In the genomic region with DNA sequence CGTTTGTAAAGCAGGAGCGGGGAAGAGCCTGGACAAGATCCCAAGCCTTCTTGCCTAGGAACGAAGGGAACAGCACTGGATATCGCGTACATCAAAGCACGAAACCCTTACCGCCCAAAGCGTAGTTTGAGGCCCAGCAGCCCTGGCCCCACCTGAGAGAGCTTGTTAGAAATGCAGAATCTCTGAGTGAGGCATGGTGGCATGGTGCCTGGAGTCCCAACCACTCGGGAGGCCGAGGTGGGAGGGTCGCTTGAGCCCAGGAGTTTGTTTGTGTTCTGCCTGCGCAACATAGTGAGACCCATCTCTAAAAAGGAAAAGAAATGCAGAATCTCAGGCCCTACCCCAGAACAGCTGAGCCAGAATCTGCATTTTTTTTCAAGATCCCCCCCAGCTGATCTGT, we compare ENCODE assay signal across 7 cellular contexts.
"Had no signal": no experiment of that assay in that cellular context is flagged by ENCODE, and none has a peak within 500 bp of the region (broad histone marks: within the 10 kb centered on the region; RNA-seq: fewer than 3 reads in every experiment).

No MANE protein-coding gene starts in this region.

- H3K27ac Mint-ChIP-seq: GM23338, H9, HFFc6 had no signal

- H3K4me3 Mint-ChIP-seq: GM23338, H9, HFFc6 had no signal

- H3K4me1 ChIP-seq: HAP-1 had no signal

- DNase-seq: GM23248, GOT3, H9, HCEC 1CT, HFFc6 had no signal

- H3K9me3 Mint-ChIP-seq: GM23338, H9, HFFc6 had no signal

- H3K4me3 ChIP-seq: GM23248, GM23338, HAP-1 had no signal

- H3K9me3 ChIP-seq: HAP-1 had no signal

- H3K27ac ChIP-seq: GM23248 had no signal
